ENCODE assay signal across 11 cellular contexts in genomic region chr11:110130642-110131238, GRCh38. TPM values are rescaled to one million over a fixed set of nuclear protein-coding genes. Genes with fewer than 3 reads are reported as not detected.
DNase-seq lines count a peak whose midpoint lies in the region; ATAC-seq, FAIRE-seq and TF ChIP-seq lines count a peak whose summit lies in the region.
"Had no signal": no experiment of that assay in that cellular context is flagged by ENCODE, and none has a peak within 500 bp of the region (broad histone marks: within the 10 kb centered on the region; RNA-seq: fewer than 3 reads in every experiment).

No MANE protein-coding gene starts in this region.

- peaks cover 81% of the 10 kb centered on the region for H3K4me1 Mint-ChIP-seq in brain
- H3K4me1 Mint-ChIP-seq in stimulated activated naive B cell treated with anti-CD40 and anti-IgM and Interleukin-4, amounts not matched to agents 10 μg/mL and 1 μg/mL and 100 μg/mL, for 72 hours, result no peaks in the 10 kb centered on the region
- no peaks in the 10 kb centered on the region for H3K4me1 Mint-ChIP-seq in naive thymus-derived CD8-positive, alpha-beta T cell
- H3K4me1 Mint-ChIP-seq: activated naive CD4-positive, alpha-beta T cell treated with anti-CD3 and anti-CD28 coated beads, Interleukin-2, amount 10 ng/mL, durations not matched to agents 7 days and 5 days had no signal

- peaks cover 8% of the 10 kb centered on the region for H3K36me3 Mint-ChIP-seq in brain
- H3K36me3 Mint-ChIP-seq in stimulated activated naive B cell treated with anti-CD40 and anti-IgM and Interleukin-4, amounts not matched to agents 10 μg/mL and 1 μg/mL and 100 μg/mL, for 72 hours, result peaks cover 2 to 3% of the 10 kb centered on the region in 2 donors
- no peaks in the 10 kb centered on the region for H3K36me3 Mint-ChIP-seq in naive thymus-derived CD8-positive, alpha-beta T cell
- H3K36me3 Mint-ChIP-seq: activated naive CD4-positive, alpha-beta T cell treated with anti-CD3 and anti-CD28 coated beads, Interleukin-2, amount 10 ng/mL, durations not matched to agents 7 days and 5 days had no signal

- H3K36me3 ChIP-seq in mucosa of descending colon (ENCODE audit: low read depth) (no peaks in the 10 kb centered on the region), gastroesophageal sphincter (no peaks in the 10 kb centered on the region)

- TF ChIP-seq EP300 in gastroesophageal sphincter (IDR thresholded peaks at IDR 0.05), result no peak

- intact Hi-C loops in mucosa of descending colon (cut with DNase I, micrococcal nuclease), result no loop called here

- ATAC-seq in mucosa of descending colon, result peak; percentile 96
- ATAC-seq in gastroesophageal sphincter, result no peak
- ATAC-seq in HG02981 (IDR thresholded peaks at IDR 0.05; ENCODE audit: unreplicated experiment), result no peak
- ATAC-seq in stimulated activated naive B cell treated with anti-CD40 and anti-IgM and Interleukin-4, amounts not matched to agents 10 μg/mL and 1 μg/mL and 100 μg/mL, for 72 hours (replicated peaks), result no peak
- no peak for ATAC-seq in naive thymus-derived CD8-positive, alpha-beta T cell

- H3K9me3 Mint-ChIP-seq in brain, result no peaks in the 10 kb centered on the region
- H3K9me3 Mint-ChIP-seq in stimulated activated naive B cell treated with anti-CD40 and anti-IgM and Interleukin-4, amounts not matched to agents 10 μg/mL and 1 μg/mL and 100 μg/mL, for 72 hours, result no peaks in the 10 kb centered on the region
- H3K9me3 Mint-ChIP-seq in naive thymus-derived CD8-positive, alpha-beta T cell, result no peaks in the 10 kb centered on the region
- H3K9me3 Mint-ChIP-seq: activated naive CD4-positive, alpha-beta T cell treated with anti-CD3 and anti-CD28 coated beads, Interleukin-2, amount 10 ng/mL, durations not matched to agents 7 days and 5 days had no signal

- H3K27me3 Mint-ChIP-seq in brain, result peaks cover 4% of the 10 kb centered on the region
- H3K27me3 Mint-ChIP-seq in stimulated activated naive B cell treated with anti-CD40 and anti-IgM and Interleukin-4, amounts not matched to agents 10 μg/mL and 1 μg/mL and 100 μg/mL, for 72 hours, result peaks cover 4 to 10% of the 10 kb centered on the region in 2 donors
- peaks cover 5 to 11% (median 6%) of the 10 kb centered on the region in 5 donors for H3K27me3 Mint-ChIP-seq in naive thymus-derived CD8-positive, alpha-beta T cell
- H3K27me3 Mint-ChIP-seq: activated naive CD4-positive, alpha-beta T cell treated with anti-CD3 and anti-CD28 coated beads, Interleukin-2, amount 10 ng/mL, durations not matched to agents 7 days and 5 days had no signal

- WGBS in gastroesophageal sphincter (ENCODE audit: low coverage in 1 of 2), 2 donors, result 69 to 76% methylated on average over 6 to 10 of the region's 10 CpGs

- H3K4me3 ChIP-seq in mucosa of descending colon (no peak overlapping the region), gastroesophageal sphincter (no peak overlapping the region)

- no peak overlapping the region for H3K27ac ChIP-seq in gastroesophageal sphincter
- H3K27ac ChIP-seq: C4-2B had no signal

- peak; percentile 8 for FAIRE-seq in GM19239 (lab: Jason Lieb, UNC)
- FAIRE-seq: GM18507 had no signal

- POLR2A ChIA-PET in naive thymus-derived CD8-positive, alpha-beta T cell (lab: Charles Lee), result no interaction called here

- TF ChIP-seq CTCF in brain (conservative IDR thresholded peaks at IDR 0.05), result no peak
- TF ChIP-seq CTCF in mucosa of descending colon (IDR thresholded peaks at IDR 0.05), result no peak
- TF ChIP-seq CTCF in gastroesophageal sphincter (IDR thresholded peaks at IDR 0.05), result no peak

- peak overlapping the region; percentile 84 to 95 (median 92) for H3K27ac Mint-ChIP-seq in brain
- H3K27ac Mint-ChIP-seq in stimulated activated naive B cell treated with anti-CD40 and anti-IgM and Interleukin-4, amounts not matched to agents 10 μg/mL and 1 μg/mL and 100 μg/mL, for 72 hours, result no peak overlapping the region
- H3K27ac Mint-ChIP-seq in naive thymus-derived CD8-positive, alpha-beta T cell, result no peak overlapping the region
- H3K27ac Mint-ChIP-seq: activated naive CD4-positive, alpha-beta T cell treated with anti-CD3 and anti-CD28 coated beads, Interleukin-2, amount 10 ng/mL, durations not matched to agents 7 days and 5 days had no signal

- H3K4me1 ChIP-seq in mucosa of descending colon (ENCODE audit: low read depth), result no peaks in the 10 kb centered on the region
- peaks cover 0 to 29% (median 0%) of the 10 kb centered on the region in 3 donors for H3K4me1 ChIP-seq in gastroesophageal sphincter

- no peak for DNase-seq in GM19239 (ENCODE audit: insufficient read length, low spot score)
- peak; percentile 99 for DNase-seq in NCI-H2171 treated with DMSO at 0.1 percent for 48 hours (lab: John Stamatoyannopoulos, UW)
- peak in 1 of 3 donors; percentile 28 for DNase-seq in mucosa of descending colon
- no peak for DNase-seq in stimulated activated naive B cell treated with anti-CD40 and anti-IgM and Interleukin-4, amounts not matched to agents 10 μg/mL and 1 μg/mL and 100 μg/mL, for 72 hours
- no peak for DNase-seq in naive thymus-derived CD8-positive, alpha-beta T cell
- DNase-seq: activated naive CD4-positive, alpha-beta T cell treated with anti-CD3 and anti-CD28 coated beads, Interleukin-2, amount 10 ng/mL, durations not matched to agents 7 days and 5 days had no signal

- no peak for TF ChIP-seq POLR2A in gastroesophageal sphincter (IDR thresholded peaks at IDR 0.05)

- H3K27me3 ChIP-seq in gastroesophageal sphincter, result no peaks in the 10 kb centered on the region

- peak overlapping the region; percentile 85 to 91 (median 86) for H3K4me3 Mint-ChIP-seq in brain
- H3K4me3 Mint-ChIP-seq in stimulated activated naive B cell treated with anti-CD40 and anti-IgM and Interleukin-4, amounts not matched to agents 10 μg/mL and 1 μg/mL and 100 μg/mL, for 72 hours, result no peak overlapping the region
- no peak overlapping the region for H3K4me3 Mint-ChIP-seq in naive thymus-derived CD8-positive, alpha-beta T cell
- H3K4me3 Mint-ChIP-seq: activated naive CD4-positive, alpha-beta T cell treated with anti-CD3 and anti-CD28 coated beads, Interleukin-2, amount 10 ng/mL, durations not matched to agents 7 days and 5 days had no signal

- no peaks in the 10 kb centered on the region for H3K9me3 ChIP-seq in mucosa of descending colon
- no peaks in the 10 kb centered on the region for H3K9me3 ChIP-seq in gastroesophageal sphincter

RNA-seq across cellular contexts. Expression of gene ZC3H12C, which starts 37.5 kb away (rescaled TPM):
- polyA plus RNA-seq in brain (ENCODE audit: insufficient read depth, low read depth, low replicate concordance), result 2.5 TPM
- 10 to 100 TPM; 15.9 to 28.7 (median 21.5) TPM for total RNA-seq in mucosa of descending colon
- total RNA-seq in gastroesophageal sphincter, result 10 to 100 TPM; 22.1 to 30.9 (median 26.3) TPM
- under 1 TPM; 0.03 to 0.08 TPM for total RNA-seq in naive thymus-derived CD8-positive, alpha-beta T cell
- not detected for polyA plus RNA-seq in naive thymus-derived CD8-positive, alpha-beta T cell

Comparison
In these comparisons a context has a peak if more than half of its experiments do, and no peak if none do; other contexts are left out.
1. H3K27ac Mint-ChIP-seq: peak in brain (5 of 5); none in stimulated activated naive B cell treated with anti-CD40 and anti-IgM and Interleukin-4, amounts not matched to agents 10 μg/mL and 1 μg/mL and 100 μg/mL, for 72 hours (single experiment) and naive thymus-derived CD8-positive, alpha-beta T cell (0 of 10).
2. H3K4me3 Mint-ChIP-seq: peak in brain (5 of 5); none in stimulated activated naive B cell treated with anti-CD40 and anti-IgM and Interleukin-4, amounts not matched to agents 10 μg/mL and 1 μg/mL and 100 μg/mL, for 72 hours (0 of 2) and naive thymus-derived CD8-positive, alpha-beta T cell (0 of 10).
3. RNA of gene ZC3H12C, which starts 37.5 kb away (total RNA-seq): 22.1 to 30.9 TPM in gastroesophageal sphincter and 15.9 to 28.7 TPM in mucosa of descending colon; 0.03 to 0.08 TPM in naive thymus-derived CD8-positive, alpha-beta T cell; every median in the first group is over 10 times any median in the second.